Comparison of ENCODE assay signal across 14 cellular contexts in genomic region chr1:201568258-201568657, GRCh38. TPM values are rescaled to one million over a fixed set of nuclear protein-coding genes. Genes with fewer than 3 reads are reported as not detected.
DNase-seq lines count a peak whose midpoint lies in the region; ATAC-seq and TF ChIP-seq lines count a peak whose summit lies in the region.
"Had no signal": no experiment of that assay in that cellular context is flagged by ENCODE, and none has a peak within 500 bp of the region (broad histone marks: within the 10 kb centered on the region; RNA-seq: fewer than 3 reads in every experiment).

No MANE protein-coding gene starts in this region.

- H2BK15ac ChIP-seq in IMR-90 (ENCODE audit: low read depth, low read length) (no peak overlapping the region), neuronal stem cell (ENCODE audit: low read length) (no peak overlapping the region)

- H3K79me1 ChIP-seq in IMR-90 (ENCODE audit: low read depth in 1 of 2, low read length in 2 of 2): peaks cover 51 to 86% of the 10 kb centered on the region in 2 experiments
- H3K79me1 ChIP-seq in neuronal stem cell (ENCODE audit: low read depth, low read length): no peaks in the 10 kb centered on the region

- no peak overlapping the region for H3K4ac ChIP-seq in IMR-90 (ENCODE audit: low read depth, low read length)
- H3K4ac ChIP-seq in neuronal stem cell (ENCODE audit: low read length): no peak overlapping the region

- no peaks in the 10 kb centered on the region for H3K9me3 ChIP-seq in IMR-90 (ENCODE audit: control insufficient read depth, insufficient read depth, low read length)
- no peaks in the 10 kb centered on the region for H3K9me3 ChIP-seq in neuronal stem cell (replicated peaks in 1 of 2; ENCODE audit: control insufficient read depth in 2 of 2, insufficient read depth in 1 of 2, low read depth in 1 of 2, low read length in 2 of 2)
- H3K9me3 ChIP-seq in gastrocnemius medialis: no peaks in the 10 kb centered on the region
- H3K9me3 ChIP-seq: A549, BE2C had no signal

- H3K9me1 ChIP-seq in IMR-90 (ENCODE audit: insufficient read depth, low read length): peaks cover 36% of the 10 kb centered on the region

- H2BK5ac ChIP-seq in IMR-90 (ENCODE audit: low read depth, low read length, poor library complexity, severe bottlenecking) (no peak overlapping the region), neuronal stem cell (ENCODE audit: low read length) (peak overlapping the region; percentile 14)

- TF ChIP-seq POLR2A in IMR-90 (IDR thresholded peaks at IDR 0.05; ENCODE audit: low read depth, low read length): no peak
- TF ChIP-seq POLR2A in gastrocnemius medialis (IDR thresholded peaks at IDR 0.05): no peak

- H4K8ac ChIP-seq in IMR-90 (ENCODE audit: low read depth in 2 of 2, low read length in 2 of 2) (no peak overlapping the region), neuronal stem cell (ENCODE audit: low read depth, low read length) (no peak overlapping the region)

- H3K27me3 ChIP-seq in IMR-90 (ENCODE audit: control insufficient read depth, insufficient read depth, low read length) (no peaks in the 10 kb centered on the region), neuronal stem cell (ENCODE audit: control insufficient read depth in 3 of 3, insufficient read depth in 3 of 3, low read depth in 1 of 3, low read length in 3 of 3) (no peaks in the 10 kb centered on the region), gastrocnemius medialis (no peaks in the 10 kb centered on the region), brain microvascular endothelial cell (replicated peaks) (no peaks in the 10 kb centered on the region)
- H3K27me3 ChIP-seq: BE2C had no signal

- no peak overlapping the region for H3K27ac ChIP-seq in IMR-90 (ENCODE audit: insufficient read depth, low read length)
- H3K27ac ChIP-seq in coronary artery: no peak overlapping the region
- no peak overlapping the region for H3K27ac ChIP-seq in neuronal stem cell (replicated peaks; ENCODE audit: low read length)
- H3K27ac ChIP-seq in gastrocnemius medialis: no peak overlapping the region
- H3K27ac ChIP-seq in brain microvascular endothelial cell: no peak overlapping the region

- H3K4me1 ChIP-seq in IMR-90 (ENCODE audit: control insufficient read depth, insufficient read depth, low read length) (peaks cover 19% of the 10 kb centered on the region), neuronal stem cell (ENCODE audit: control insufficient read depth in 2 of 2, insufficient read depth in 1 of 2, low read depth in 1 of 2, low read length in 2 of 2) (peaks cover 0 to 9% of the 10 kb centered on the region in 2 donors), gastrocnemius medialis (peaks cover 7 to 12% of the 10 kb centered on the region in 2 donors)

- no peak overlapping the region for H3K9ac ChIP-seq in IMR-90 (ENCODE audit: low read depth, low read length)
- H3K9ac ChIP-seq in neuronal stem cell (ENCODE audit: low read depth, low read length, poor library complexity): no peak overlapping the region

- H4K91ac ChIP-seq in IMR-90 (ENCODE audit: insufficient read depth, low read depth, low read length) (peak overlapping the region; percentile 12; the same call in 1 of the 2 replicates), neuronal stem cell (ENCODE audit: low read depth, low read length, poor library complexity) (no peak overlapping the region)

- no peak overlapping the region for H4K5ac ChIP-seq in IMR-90 (ENCODE audit: low read depth, low read length)

- POLR2A ChIA-PET in IMR-90 (lab: Charles Lee; ENCODE audit: unreplicated experiment): no interaction called here

- 0 out of 2 replicates have a peak overlapping the region, but pooled peaks have one; percentile 28 for H2AK5ac ChIP-seq in IMR-90 (ENCODE audit: low read depth, low read length)
- no peak overlapping the region for H2AK5ac ChIP-seq in neuronal stem cell (ENCODE audit: low read depth, low read length)

- DNase-seq in IMR-90: no peak
- peak; percentile 29 for DNase-seq in coronary artery (ENCODE audit: low spot score)
- no peak for DNase-seq in neuronal stem cell (ENCODE audit: low spot score)
- DNase-seq in gastrocnemius medialis: no peak
- DNase-seq in brain microvascular endothelial cell: no peak
- DNase-seq in HuH-7 (ENCODE audit: low spot score): no peak
- DNase-seq in MV-4-11 (lab: John Stamatoyannopoulos, UW): no peak
- DNase-seq: BE2C, Calu3, DMS 273 treated with DMSO at 0.1 percent for 48 hours, DMS79, H7 had no signal

- WGBS in IMR-90 (ENCODE audit: extremely low coverage in 2 of 2, insufficient read length in 1 of 2), 2 experiments: no CpG with 5 or more reads among the region's 6 CpGs
- WGBS in neuronal stem cell (ENCODE audit: extremely low coverage in 2 of 2, insufficient read length in 2 of 2, insufficient replicate concordance in 1 of 2), 2 donors: no CpG with 5 or more reads among the region's 6 CpGs

- H3K4me2 ChIP-seq in IMR-90 (ENCODE audit: low read depth, low read length) (no peak overlapping the region), neuronal stem cell (ENCODE audit: insufficient read depth, low read length, poor library complexity, severe bottlenecking) (no peak overlapping the region)
- H3K4me2 ChIP-seq: A549 had no signal

- H3K18ac ChIP-seq in IMR-90 (ENCODE audit: low read depth, low read length): no peak overlapping the region
- H3K18ac ChIP-seq in neuronal stem cell (ENCODE audit: low read length): no peak overlapping the region

- no peak overlapping the region for H3K23ac ChIP-seq in IMR-90 (ENCODE audit: low read depth, low read length)
- no peak overlapping the region for H3K23ac ChIP-seq in neuronal stem cell (ENCODE audit: low read depth, low read length, poor library complexity)

- no peak overlapping the region for H2AFZ ChIP-seq in IMR-90 (replicated peaks; ENCODE audit: low read length, poor library complexity)
- H2AFZ ChIP-seq in neuronal stem cell (ENCODE audit: low read length): no peak overlapping the region

- H2BK120ac ChIP-seq in IMR-90 (ENCODE audit: low read depth, low read length): peak overlapping the region; percentile 16; the same call in 1 of the 2 replicates
- H2BK120ac ChIP-seq in neuronal stem cell (ENCODE audit: low read depth, low read length): no peak overlapping the region

- CTCF ChIA-PET in IMR-90 (lab: Yijun Ruan, JAX): no interaction called here

- ATAC-seq in IMR-90 (ENCODE audit: low read depth) (no peak), gastrocnemius medialis (no peak)
- ATAC-seq: GM12878 had no signal

- no TSS peak for BruUV-seq in IMR-90 (replicated peaks; lab: Mats Ljungman, UMichigan)

- intact Hi-C loops in IMR-90 (cut with micrococcal nuclease) (no loop called here), gastrocnemius medialis (cut with DNase I; ENCODE audit: low total_unique reads) (no loop called here)

- H3K36me3 ChIP-seq in IMR-90 (ENCODE audit: control insufficient read depth, insufficient read depth, low read length): no peaks in the 10 kb centered on the region; the same call in 1 of the 2 replicates
- no peaks in the 10 kb centered on the region for H3K36me3 ChIP-seq in neuronal stem cell (replicated peaks in 1 of 2; ENCODE audit: control insufficient read depth in 2 of 2, insufficient read depth in 2 of 2, low read length in 2 of 2)
- H3K36me3 ChIP-seq in gastrocnemius medialis: no peaks in the 10 kb centered on the region
- no peaks in the 10 kb centered on the region for H3K36me3 ChIP-seq in brain microvascular endothelial cell (replicated peaks)
- H3K36me3 ChIP-seq: BE2C had no signal

- H2BK20ac ChIP-seq in IMR-90 (ENCODE audit: low read depth, low read length): no peak overlapping the region

- TF ChIP-seq RAD21 in IMR-90 (IDR thresholded peaks at IDR 0.05; ENCODE audit: low read length): no peak

- no peak overlapping the region for H3K56ac ChIP-seq in IMR-90 (ENCODE audit: extremely low read depth, insufficient read depth, low read length)

- no peak overlapping the region for H2AK9ac ChIP-seq in IMR-90 (replicated peaks; ENCODE audit: low read depth, low read length, poor library complexity)

- dilution Hi-C loops in IMR-90 (cut with HindIII; ENCODE audit: low sequenced_read_pairs, unreplicated experiment): no loop called here

- no peak overlapping the region for H2BK12ac ChIP-seq in neuronal stem cell (ENCODE audit: low read length)

- H4K20me1 ChIP-seq in IMR-90 (ENCODE audit: insufficient read depth, low read length): peaks cover 15% of the 10 kb centered on the region; the same call in 1 of the 2 replicates

- H3K14ac ChIP-seq in IMR-90 (replicated peaks; ENCODE audit: low read depth, low read length) (no peak overlapping the region), neuronal stem cell (ENCODE audit: low read length) (no peak overlapping the region)

- in situ Hi-C loops in IMR-90 (cut with MboI; ENCODE audit: low sequenced_read_pairs): loop anchor here (10.0 kb wide), 1 partner anchor 57 kb away; no protein-coding TSS in a partner anchor
- in situ Hi-C loops in gastrocnemius medialis (cut with MboI; ENCODE audit: low sequenced_read_pairs in 4 of 4): loop anchor here in 1 of 4 donors (10.0 kb wide), 1 partner anchor 227 kb away; no protein-coding TSS in a partner anchor
- in situ Hi-C loops in brain microvascular endothelial cell (cut with HindIII; ENCODE audit: low pct_ligation_motif_present, low sequenced_read_pairs): no loop called here

- TF ChIP-seq CTCF in IMR-90 (conservative IDR thresholded peaks at IDR 0.05; ENCODE audit: low read depth, low read length) (no peak), coronary artery (IDR thresholded peaks at IDR 0.05) (no peak), gastrocnemius medialis (IDR thresholded peaks at IDR 0.05 in 4 of 5, conservative IDR thresholded peaks at IDR 0.05 in 1 of 5) (no peak), brain microvascular endothelial cell (IDR thresholded peaks at IDR 0.05; ENCODE audit: low read depth, low read length, missing control alignments) (no peak)

- H3K4me3 ChIP-seq in IMR-90 (ENCODE audit: insufficient read depth, low read depth, low read length) (no peak overlapping the region), coronary artery (no peak overlapping the region), neuronal stem cell (ENCODE audit: low read length in 2 of 2) (no peak overlapping the region), gastrocnemius medialis (no peak overlapping the region), brain microvascular endothelial cell (ENCODE audit: low read depth, low read length) (no peak overlapping the region)
- H3K4me3 ChIP-seq: A549, GM12878 had no signal

TF ChIP-seq in IMR-90, 13 proteins besides CTCF, POLR2A, EP300 and RAD21 (continues in another document):
- TF ChIP-seq USF2 (IDR thresholded peaks at IDR 0.05; ENCODE audit: low read depth, low read length): no peak

RNA-seq across cellular contexts. Expression of gene NAV1, which starts 29.3 kb away (rescaled TPM):
- total RNA-seq in IMR-90 (2012; rRNA removed) (14.0 and 14.4 TPM in 2 replicates), gastrocnemius medialis (1 to 10 TPM; 4.2 to 9.1 (median 7.1) TPM)
- polyA plus RNA-seq in IMR-90 (2012; rRNA removed): 23.1 and 23.6 TPM in 2 replicates
- 11.8 and 15.2 TPM in 2 replicates for polyA plus RNA-seq in IMR-90 (2012; cell fraction: cytosol; rRNA removed)
- polyA plus RNA-seq in IMR-90 (2012; cell fraction: nucleus; rRNA removed; ENCODE audit: low replicate concordance): 31.9 and 47.5 TPM in 2 replicates
- polyA plus RNA-seq in neuronal stem cell (2013, experiment 1 of 2): 112 TPM
- 121 TPM for polyA plus RNA-seq in neuronal stem cell (2013, experiment 2 of 2)
